ENCODE assay signal across 9 cellular contexts in the genomic region with DNA sequence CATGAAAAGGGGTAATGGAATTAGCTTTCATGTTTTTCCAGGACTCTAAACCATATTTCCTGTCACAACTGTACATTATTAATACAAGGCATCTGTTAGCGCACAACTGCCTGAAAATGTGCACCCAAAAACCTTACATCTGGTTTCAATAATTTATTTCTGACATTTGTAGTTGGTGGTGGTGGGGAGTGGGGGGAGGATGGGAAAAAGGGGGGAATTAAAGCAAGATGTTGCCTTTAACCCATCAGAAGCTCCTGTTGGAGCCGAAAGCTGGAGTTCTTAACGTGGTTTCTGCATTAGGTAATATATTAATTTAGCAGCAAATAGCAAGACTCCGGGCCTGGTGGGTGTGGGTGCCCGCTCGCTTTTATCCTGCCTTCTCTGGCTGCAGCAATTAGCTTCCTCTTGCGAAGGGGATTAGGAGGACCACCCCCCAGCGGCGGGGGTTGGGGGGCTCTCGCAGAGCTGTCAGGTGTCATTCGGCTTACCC. TPM values are rescaled to one million over a fixed set of nuclear protein-coding genes. Genes with fewer than 3 reads are reported as not detected.
A peak's percentile ranks its signal among the peaks of the same experiment; 100 is the strongest.
DNase-seq lines count a peak whose midpoint lies in the region; ATAC-seq, FAIRE-seq and TF ChIP-seq lines count a peak whose summit lies in the region.
"Had no signal": no experiment of that assay in that cellular context is flagged by ENCODE, and none has a peak within 500 bp of the region (broad histone marks: within the 10 kb centered on the region; RNA-seq: fewer than 3 reads in every experiment).

No MANE protein-coding gene starts in this region.

- 82% methylated on average over 3 of the region's 11 CpGs for WGBS in mammary epithelial cell (ENCODE audit: low coverage, missing lambda C conversion rate)
- 22% methylated on average over 6 of the region's 11 CpGs for WGBS in suprapubic skin

- no peaks in the 10 kb centered on the region for H3K9me3 ChIP-seq in HEK293 (ENCODE audit: control insufficient read depth, insufficient read depth, low read depth, low read length)
- no peaks in the 10 kb centered on the region for H3K9me3 ChIP-seq in mammary epithelial cell (replicated peaks; ENCODE audit: insufficient read depth, low read length)
- H3K9me3 ChIP-seq in kidney (ENCODE audit: control insufficient read depth in 1 of 2, low read length in 2 of 2) = no peaks in the 10 kb centered on the region
- no peaks in the 10 kb centered on the region for H3K9me3 ChIP-seq in suprapubic skin

- H3K4me1 ChIP-seq in HEK293 (ENCODE audit: control insufficient read depth, insufficient read depth, low read length) = peaks cover 20% of the 10 kb centered on the region
- H3K4me1 ChIP-seq in mammary epithelial cell (ENCODE audit: insufficient read depth, low read length) = peaks cover 14% of the 10 kb centered on the region
- H3K4me1 ChIP-seq in kidney (ENCODE audit: control insufficient read depth in 1 of 2, insufficient read depth in 1 of 2, low read depth in 1 of 2, low read length in 2 of 2) = peaks cover 0 to 12% of the 10 kb centered on the region in 2 donors
- H3K4me1 ChIP-seq in suprapubic skin = peaks cover 49% of the 10 kb centered on the region

- H3K27me3 Mint-ChIP-seq in activated naive CD4-positive, alpha-beta T cell treated with anti-CD3 and anti-CD28 coated beads, Interleukin-2, amount 10 ng/mL, durations not matched to agents 7 days and 5 days = peaks cover 62% of the 10 kb centered on the region

- TF ChIP-seq POLR2A in suprapubic skin (IDR thresholded peaks at IDR 0.05) = no peak

- DNase-seq in mammary epithelial cell = no peak
- no peak for DNase-seq in kidney
- DNase-seq in suprapubic skin (ENCODE audit: low spot score in 2 of 2) = no peak
- DNase-seq in activated naive CD4-positive, alpha-beta T cell treated with anti-CD3 and anti-CD28 coated beads, Interleukin-2, amount 10 ng/mL, durations not matched to agents 7 days and 5 days = no peak
- DNase-seq in T-helper 9 cell = no peak
- DNase-seq in GM10248 (ENCODE audit: extremely low spot score) = no peak

- BruUV-seq in mammary epithelial cell (replicated peaks; lab: Mats Ljungman, UMichigan) = no TSS peak

- H3K4me3 ChIP-seq in HEK293 (ENCODE audit: low read depth, low read length) (peak overlapping the region; percentile 33; the same call in 1 of the 2 replicates), mammary epithelial cell (replicated peaks in 1 of 3; ENCODE audit: insufficient read depth in 1 of 3, low read depth in 2 of 3, low read length in 3 of 3) (peak overlapping the region in 2 of 3 experiments; percentile 38 to 43), kidney (ENCODE audit: low read length in 2 of 2) (peak overlapping the region in 1 of 2 donors; percentile 68), suprapubic skin (peak overlapping the region; percentile 52)

- H2AFZ ChIP-seq in mammary epithelial cell (ENCODE audit: low read depth, low read length) = peak overlapping the region; percentile 85

- FAIRE-seq in kidney (lab: Jason Lieb, UNC) = no peak
- FAIRE-seq: islet of Langerhans had no signal

- H3K27ac Mint-ChIP-seq in activated naive CD4-positive, alpha-beta T cell treated with anti-CD3 and anti-CD28 coated beads, Interleukin-2, amount 10 ng/mL, durations not matched to agents 7 days and 5 days = no peak overlapping the region

- H3K4me1 Mint-ChIP-seq in activated naive CD4-positive, alpha-beta T cell treated with anti-CD3 and anti-CD28 coated beads, Interleukin-2, amount 10 ng/mL, durations not matched to agents 7 days and 5 days = peaks cover 5% of the 10 kb centered on the region

- no peak for TF ChIP-seq CTCF in HEK293 (tag by site-specific recombination; IDR thresholded peaks at IDR 0.05)
- no peak for TF ChIP-seq CTCF in mammary epithelial cell (conservative IDR thresholded peaks at IDR 0.05 in 1 of 2, IDR thresholded peaks at IDR 0.05 in 1 of 2; ENCODE audit: extremely low read depth in 1 of 2, insufficient read depth in 1 of 2, low read depth in 1 of 2, low read length in 2 of 2)
- no peak for TF ChIP-seq CTCF in kidney (IDR thresholded peaks at IDR 0.05; ENCODE audit: borderline replicate concordance, extremely low read depth, insufficient read depth)
- no peak for TF ChIP-seq CTCF in suprapubic skin (IDR thresholded peaks at IDR 0.05)
- TF ChIP-seq CTCF in GM10248 (IDR thresholded peaks at IDR 0.05; ENCODE audit: control extremely low read depth, extremely low read depth, low read depth, missing control alignments) = no peak

- H3K9ac ChIP-seq in mammary epithelial cell (ENCODE audit: insufficient read depth, low read length) (no peak overlapping the region), kidney (ENCODE audit: low read length in 2 of 2) (peak overlapping the region in 1 of 2 donors; percentile 80)

- TF ChIP-seq EP300 in suprapubic skin (IDR thresholded peaks at IDR 0.05) = no peak

- no peak overlapping the region for H3K4me3 Mint-ChIP-seq in activated naive CD4-positive, alpha-beta T cell treated with anti-CD3 and anti-CD28 coated beads, Interleukin-2, amount 10 ng/mL, durations not matched to agents 7 days and 5 days

- H3K36me3 ChIP-seq in HEK293 (ENCODE audit: control insufficient read depth in 2 of 2, insufficient read depth in 1 of 2, low read length in 2 of 2) (no peaks in the 10 kb centered on the region), mammary epithelial cell (ENCODE audit: insufficient read depth, low read length) (no peaks in the 10 kb centered on the region), kidney (ENCODE audit: control insufficient read depth in 1 of 2, insufficient read depth in 2 of 2, low read length in 2 of 2) (no peaks in the 10 kb centered on the region), suprapubic skin (no peaks in the 10 kb centered on the region)

- POLR2A ChIA-PET in HEK293 (lab: Yijun Ruan, JAX) (interaction anchor here (0.6 to 2.0 kb wide), 11 partner anchors 9 to 141 kb away, joined by 3 to 12 read pairs (median 5); partner anchors contain the start of gene SERTAD4), GM10248 (lab: Yijun Ruan, JAX) (no interaction called here)

- peak overlapping the region; percentile 94 for H3K4me2 ChIP-seq in mammary epithelial cell (ENCODE audit: insufficient read depth, low read depth, low read length)

- dilution Hi-C loops in mammary epithelial cell (cut with HindIII; ENCODE audit: low sequenced_read_pairs) = no loop called here

- no peaks in the 10 kb centered on the region for H3K79me2 ChIP-seq in mammary epithelial cell (ENCODE audit: insufficient read depth, low read length)

- H4K20me1 ChIP-seq in mammary epithelial cell (ENCODE audit: insufficient read depth, low read length) = no peaks in the 10 kb centered on the region

- H3K27ac ChIP-seq in HEK293 (ENCODE audit: extremely low read depth, low read depth, low read length) = peak overlapping the region; percentile 78
- H3K27ac ChIP-seq in mammary epithelial cell (ENCODE audit: insufficient read depth, low read depth, low read length) = no peak overlapping the region
- H3K27ac ChIP-seq in kidney (ENCODE audit: low read depth in 2 of 2, low read length in 2 of 2) = peak overlapping the region; percentile 68 to 87
- H3K27ac ChIP-seq in suprapubic skin = peak overlapping the region; percentile 74

- H3K36me3 Mint-ChIP-seq in activated naive CD4-positive, alpha-beta T cell treated with anti-CD3 and anti-CD28 coated beads, Interleukin-2, amount 10 ng/mL, durations not matched to agents 7 days and 5 days = no peaks in the 10 kb centered on the region

- CTCF ChIA-PET in HEK293 (lab: Yijun Ruan, JAX) = interaction anchor here (0.5 to 4.2 kb wide), 17 partner anchors 18 to 469 kb away, joined by 3 to 19 read pairs (median 5); no protein-coding TSS in a partner anchor
- CTCF ChIA-PET in mammary epithelial cell (lab: Charles Lee; ENCODE audit: low non-redundant PET) = interaction anchor here (0.6 kb wide), 1 partner anchor 239 kb away, joined by 3 read pairs; no protein-coding TSS in a partner anchor
- CTCF ChIA-PET in activated naive CD4-positive, alpha-beta T cell treated with anti-CD3 and anti-CD28 coated beads, Interleukin-2, amount 10 ng/mL, durations not matched to agents 7 days and 5 days (lab: Charles Lee) = interaction anchor here (1.2 to 1.4 kb wide), 3 partner anchors 108 to 148 kb away, joined by 3 to 4 read pairs (median 3); no protein-coding TSS in a partner anchor
- CTCF ChIA-PET in GM10248 (lab: Yijun Ruan, JAX) = interaction anchor here (1.1 to 2.3 kb wide), 2 partner anchors 20 to 88 kb away, joined by 3 to 6 read pairs; no protein-coding TSS in a partner anchor

- ATAC-seq in HG03521 (IDR thresholded peaks at IDR 0.05; ENCODE audit: unreplicated experiment) = no peak

- H3K9me3 Mint-ChIP-seq in activated naive CD4-positive, alpha-beta T cell treated with anti-CD3 and anti-CD28 coated beads, Interleukin-2, amount 10 ng/mL, durations not matched to agents 7 days and 5 days = no peaks in the 10 kb centered on the region

- intact Hi-C loops in mammary epithelial cell (cut with micrococcal nuclease) = no loop called here
- intact Hi-C loops in kidney (cut with DNase I) = no loop called here

- H3K27me3 ChIP-seq in mammary epithelial cell (ENCODE audit: insufficient read depth, low read length) (no peaks in the 10 kb centered on the region), suprapubic skin (no peaks in the 10 kb centered on the region)

- in situ Hi-C loops in mammary epithelial cell (cut with MboI; ENCODE audit: low sequenced_read_pairs in 2 of 2) = no loop called here

RNA-seq across cellular contexts. Expression of gene HHAT, which starts 36.9 kb away (rescaled TPM):
- total RNA-seq in mammary epithelial cell (1 to 10 TPM; 1.8 to 9.8 TPM), kidney (9.7 TPM), suprapubic skin (10 to 100 TPM in 2 of 4 donors, 1 to 10 TPM in 2; 4.1 to 20.0 (median 9.3) TPM)
- polyA plus RNA-seq in mammary epithelial cell (1.8 TPM), kidney (ENCODE audit: insufficient read depth, low read depth, low replicate concordance) (5.5 TPM)
- not detected for polyA minus RNA-seq in mammary epithelial cell

RNA-seq across cellular contexts. Expression of gene SERTAD4, which starts 59.2 kb away (rescaled TPM):
- total RNA-seq in mammary epithelial cell = 1 to 10 TPM in 1 of 2 donors, under 1 TPM in 1; 0.67 to 4.8 TPM
- 4.1 TPM for polyA plus RNA-seq in mammary epithelial cell
- 4.2 TPM for polyA minus RNA-seq in mammary epithelial cell
- 9.2 TPM for total RNA-seq in kidney
- polyA plus RNA-seq in kidney (ENCODE audit: insufficient read depth, low read depth, low replicate concordance) = 0.92 TPM
- 10 to 100 TPM in 3 of 4 donors, 1 to 10 TPM in 1; 8.5 to 24.1 (median 16.8) TPM for total RNA-seq in suprapubic skin
